18 cellular contexts compared by ENCODE assay signal in the genomic region with DNA sequence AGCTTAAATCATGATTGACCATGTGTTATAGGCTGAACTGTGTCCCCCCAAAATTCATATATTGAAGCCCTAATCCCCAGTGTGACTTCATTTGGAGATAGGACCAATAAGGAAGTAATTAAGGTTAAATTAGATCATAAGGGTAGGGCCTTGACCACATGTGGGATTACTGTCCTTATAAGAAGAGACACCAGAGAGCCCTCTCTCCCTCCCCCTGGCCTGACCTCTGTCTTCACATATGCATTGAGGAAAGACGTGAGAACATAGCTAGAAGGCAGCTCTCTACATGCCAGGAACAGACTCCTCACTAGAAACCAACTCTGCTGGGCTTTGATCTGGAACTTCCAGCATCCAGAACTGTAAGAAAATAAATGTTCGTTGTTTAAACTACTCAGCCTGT.
"Had no signal": no experiment of that assay in that cellular context is flagged by ENCODE, and none has a peak within 500 bp of the region (broad histone marks: within the 10 kb centered on the region; RNA-seq: fewer than 3 reads in every experiment).

No MANE protein-coding gene starts in this region.

- DNase-seq: activated B cell treated with CpG ODN at 0.5 μM for 24 hours; activated CD4-positive, alpha-beta T cell treated with anti-CD3 and anti-CD28 coated beads for 4 hours; activated CD8-positive, alpha-beta memory T cell treated with anti-CD3 and anti-CD28 coated beads, Interleukin-2, amount 50 U/mL, for 4 hours; activated CD8-positive, alpha-beta T cell treated with anti-CD3 and anti-CD28 coated beads for 36 hours; activated gamma-delta T cell treated with Interleukin-2 at 50 U/mL for 16 hours; activated T-cell treated with anti-CD3 and anti-CD28 coated beads, Interleukin-2, amount 50 U/mL, for 4 hours; effector memory CD4-positive, alpha-beta T cell; immature natural killer cell; naive thymus-derived CD4-positive, alpha-beta T cell; stimulated activated naive CD8-positive, alpha-beta T cell treated with anti-CD3 and anti-CD28 coated beads, Interleukin-15, amount 100 ng/mL, for 72 hours; T-cell; upper lobe of left lung had no signal

- H3K9me3 ChIP-seq: prostate gland, right atrium auricular region, upper lobe of left lung had no signal

- H3K27ac Mint-ChIP-seq: activated B cell treated with CpG ODN at 0.5 μM for 24 hours; activated CD8-positive, alpha-beta T cell treated with anti-CD3 and anti-CD28 coated beads for 36 hours; activated naive CD8-positive, alpha-beta T cell; dendritic cell treated with granulocyte-macrophage colony-stimulating factor and Interleukin-4, amounts not matched to agents 40 ng/mL and 50 ng/mL, for 4 days; immature natural killer cell; memory B cell; naive thymus-derived CD4-positive, alpha-beta T cell; neural progenitor cell; stimulated activated naive CD8-positive, alpha-beta T cell treated with anti-CD3 and anti-CD28 coated beads, Interleukin-15, amount 100 ng/mL, for 72 hours; T-cell had no signal

- H3K27ac ChIP-seq: neural progenitor cell, prostate gland, right atrium auricular region, upper lobe of left lung had no signal

- H3K4me1 ChIP-seq: neural progenitor cell, prostate gland, right atrium auricular region, upper lobe of left lung had no signal

- H3K4me3 ChIP-seq: neural progenitor cell, prostate gland, right atrium auricular region, upper lobe of left lung had no signal

- H3K4me1 Mint-ChIP-seq: activated B cell treated with CpG ODN at 0.5 μM for 24 hours, immature natural killer cell, neural progenitor cell had no signal

- H3K27me3 Mint-ChIP-seq: activated B cell treated with CpG ODN at 0.5 μM for 24 hours; activated CD8-positive, alpha-beta T cell treated with anti-CD3 and anti-CD28 coated beads for 36 hours; activated naive CD8-positive, alpha-beta T cell; dendritic cell treated with granulocyte-macrophage colony-stimulating factor and Interleukin-4, amounts not matched to agents 40 ng/mL and 50 ng/mL, for 4 days; memory B cell; naive thymus-derived CD4-positive, alpha-beta T cell; stimulated activated naive CD8-positive, alpha-beta T cell treated with anti-CD3 and anti-CD28 coated beads, Interleukin-15, amount 100 ng/mL, for 72 hours; T-cell had no signal

- H3K9me3 Mint-ChIP-seq: activated B cell treated with CpG ODN at 0.5 μM for 24 hours; activated CD8-positive, alpha-beta T cell treated with anti-CD3 and anti-CD28 coated beads for 36 hours; activated T-cell treated with anti-CD3 and anti-CD28 coated beads, Interleukin-2, amount 50 U/mL, for 4 hours; dendritic cell treated with granulocyte-macrophage colony-stimulating factor and Interleukin-4, amounts not matched to agents 40 ng/mL and 50 ng/mL, for 4 days; immature natural killer cell; memory B cell; naive thymus-derived CD4-positive, alpha-beta T cell; neural progenitor cell; stimulated activated naive CD8-positive, alpha-beta T cell treated with anti-CD3 and anti-CD28 coated beads, Interleukin-15, amount 100 ng/mL, for 72 hours; T-cell had no signal

- H3K36me3 ChIP-seq: neural progenitor cell, prostate gland, right atrium auricular region had no signal

- H3K4me3 Mint-ChIP-seq: activated B cell treated with CpG ODN at 0.5 μM for 24 hours; activated CD8-positive, alpha-beta T cell treated with anti-CD3 and anti-CD28 coated beads for 36 hours; activated naive CD8-positive, alpha-beta T cell; activated T-cell treated with anti-CD3 and anti-CD28 coated beads, Interleukin-2, amount 50 U/mL, for 4 hours; dendritic cell treated with granulocyte-macrophage colony-stimulating factor and Interleukin-4, amounts not matched to agents 40 ng/mL and 50 ng/mL, for 4 days; immature natural killer cell; memory B cell; naive thymus-derived CD4-positive, alpha-beta T cell; neural progenitor cell; stimulated activated naive CD8-positive, alpha-beta T cell treated with anti-CD3 and anti-CD28 coated beads, Interleukin-15, amount 100 ng/mL, for 72 hours; T-cell had no signal

- H3K27me3 ChIP-seq: neural progenitor cell, right atrium auricular region, upper lobe of left lung had no signal
